In the genomic region with DNA sequence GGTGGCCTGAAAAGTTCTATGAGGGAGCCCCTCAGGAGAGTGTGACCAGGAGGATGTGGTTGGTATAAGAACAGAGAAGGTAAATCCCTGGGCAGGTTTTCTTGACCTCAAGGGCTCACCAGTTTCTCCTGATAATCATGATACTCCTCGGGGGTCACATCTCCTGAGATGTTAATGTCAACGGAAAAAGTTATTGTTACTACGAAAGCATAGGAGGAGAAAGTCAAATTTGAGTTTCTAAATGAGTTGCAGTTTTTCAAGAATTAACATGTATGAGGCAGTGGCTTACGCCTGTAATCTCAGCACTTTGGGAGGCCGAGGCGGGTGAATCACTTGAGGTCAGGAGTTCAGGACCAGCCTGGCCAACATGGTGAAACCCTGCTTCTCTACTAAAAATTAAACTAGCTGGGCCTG, we compare ENCODE assay signal across 13 cellular contexts. TPM values are rescaled to one million over a fixed set of nuclear protein-coding genes. Genes with fewer than 3 reads are reported as not detected.
DNase-seq lines count a peak whose midpoint lies in the region; ATAC-seq, FAIRE-seq and TF ChIP-seq lines count a peak whose summit lies in the region.
"Had no signal": no experiment of that assay in that cellular context is flagged by ENCODE, and none has a peak within 500 bp of the region (broad histone marks: within the 10 kb centered on the region; RNA-seq: fewer than 3 reads in every experiment).

No MANE protein-coding gene starts in this region.

- H3K9me3 Mint-ChIP-seq in activated T-helper 17 cell treated with anti-CD3 and anti-CD28 coated beads, Interleukin-2, amount 50 U/mL, for 72 hours = no peaks in the 10 kb centered on the region

- POLR2A ChIA-PET in HepG2 (lab: Yijun Ruan, JAX) = no interaction called here

- H3K36me3 ChIP-seq in HepG2 (replicated peaks in 1 of 2; ENCODE audit: control insufficient read depth in 1 of 2, insufficient read depth in 2 of 2, low read length in 2 of 2) (peaks cover 12 to 35% of the 10 kb centered on the region in 2 experiments), right lobe of liver (peaks cover 0 to 3% (median 0%) of the 10 kb centered on the region in 4 donors)

- FAIRE-seq in HepG2 (lab: Jason Lieb, UNC) = no peak
- FAIRE-seq: GM12891 had no signal

- no peak overlapping the region for H3K9ac ChIP-seq in HepG2 (ENCODE audit: insufficient read depth, low read depth, low read length)

- peaks cover 46% of the 10 kb centered on the region for H3K36me3 Mint-ChIP-seq in activated T-helper 17 cell treated with anti-CD3 and anti-CD28 coated beads, Interleukin-2, amount 50 U/mL, for 72 hours (ENCODE audit: low read depth)

- peak overlapping the region; percentile 73 for H3K4me3 Mint-ChIP-seq in activated T-helper 17 cell treated with anti-CD3 and anti-CD28 coated beads, Interleukin-2, amount 50 U/mL, for 72 hours

- no peaks in the 10 kb centered on the region for H3K9me3 ChIP-seq in HepG2 (ENCODE audit: low read length)
- H3K9me3 ChIP-seq in right lobe of liver = no peaks in the 10 kb centered on the region
- H3K9me3 ChIP-seq: gastrocnemius medialis, sigmoid colon had no signal

- intact Hi-C loops in HepG2 (cut with micrococcal nuclease; ENCODE audit: unreplicated experiment) = no loop called here
- intact Hi-C loops in right lobe of liver (cut with DNase I) = no loop called here

- TF ChIP-seq CTCF in HepG2 (CRISPR knock-in tag; IDR thresholded peaks at IDR 0.05) (no peak), right lobe of liver (IDR thresholded peaks at IDR 0.05) (no peak)

- in situ Hi-C loops in HepG2 (cut with HindIII; ENCODE audit: extremely low pct_ligation_motif_present, low pct_unique_long_range_greater_than_20kb) = no loop called here

- CTCF ChIA-PET in HepG2 (lab: Yijun Ruan, JAX; ENCODE audit: low intra/inter-chr PET ratio, low total read pairs) = no interaction called here

- TF ChIP-seq POLR2A in HepG2 (IDR thresholded peaks at IDR 0.05; ENCODE audit: insufficient read depth in 1 of 2, low read depth in 2 of 2, low read length in 2 of 2) (no peak; a peak in 1 of 4 replicates), right lobe of liver (IDR thresholded peaks at IDR 0.05) (no peak)

- H3K4me2 ChIP-seq in HepG2 (ENCODE audit: low read depth, low read length) = no peak overlapping the region

- no peak for ATAC-seq in HepG2
- ATAC-seq in right lobe of liver = no peak
- ATAC-seq in HG02981 (IDR thresholded peaks at IDR 0.05; ENCODE audit: unreplicated experiment) = peak; percentile 46
- peak; percentile 86 for ATAC-seq in activated T-helper 17 cell treated with anti-CD3 and anti-CD28 coated beads, Interleukin-2, amount 50 U/mL, for 72 hours (replicated peaks)
- peak; percentile 85 for ATAC-seq in stimulated activated naive CD8-positive, alpha-beta T cell treated with anti-CD3 and anti-CD28 coated beads, Interleukin-15, Interleukin-2, amounts not matched to agents 100 U/mL and 50 U/mL, for 24 hours

- no peak overlapping the region for H3K27ac ChIP-seq in HepG2 (ENCODE audit: extremely low read length, insufficient read depth, low read length)
- no peak overlapping the region for H3K27ac ChIP-seq in right lobe of liver

- H2AFZ ChIP-seq in HepG2 (ENCODE audit: low read length) = no peak overlapping the region

- peak overlapping the region; percentile 86 for H3K27ac Mint-ChIP-seq in activated T-helper 17 cell treated with anti-CD3 and anti-CD28 coated beads, Interleukin-2, amount 50 U/mL, for 72 hours

- no peaks in the 10 kb centered on the region for H4K20me1 ChIP-seq in HepG2 (ENCODE audit: insufficient read depth, low read length)

- H3K27me3 ChIP-seq in HepG2 (ENCODE audit: control insufficient read depth in 1 of 2, insufficient read depth in 2 of 2, low read length in 2 of 2) (0 out of 5 replicates have a peak, but pooled peaks cover 1 to 2% of the 10 kb centered on the region in 2 experiments), right lobe of liver (no peaks in the 10 kb centered on the region)
- H3K27me3 ChIP-seq: gastrocnemius medialis, sigmoid colon had no signal

- peaks cover 16% of the 10 kb centered on the region for H3K4me1 ChIP-seq in HepG2 (ENCODE audit: insufficient read depth, low read length)
- H3K4me1 ChIP-seq in right lobe of liver = peaks cover 0 to 3% (median 0%) of the 10 kb centered on the region in 4 donors

- H3K4me1 Mint-ChIP-seq in activated T-helper 17 cell treated with anti-CD3 and anti-CD28 coated beads, Interleukin-2, amount 50 U/mL, for 72 hours = peaks cover 29% of the 10 kb centered on the region

- no peak for DNase-seq in HepG2 (ENCODE audit: low spot score)
- DNase-seq in right lobe of liver = no peak
- peak; percentile 39 for DNase-seq in stimulated activated naive CD8-positive, alpha-beta T cell treated with anti-CD3 and anti-CD28 coated beads, Interleukin-15, Interleukin-2, amounts not matched to agents 100 U/mL and 50 U/mL, for 24 hours
- no peak for DNase-seq in Ammon's horn (ENCODE audit: low spot score)
- DNase-seq in globus pallidus (ENCODE audit: low spot score) = no peak
- DNase-seq in NCI-H526 treated with DMSO at 0.1 percent for 48 hours (lab: John Stamatoyannopoulos, UW) = no peak
- DNase-seq: central memory CD4-positive, alpha-beta T cell; gastrocnemius medialis; mammary epithelial cell; sigmoid colon had no signal

- H3K4me3 ChIP-seq in HepG2 (replicated peaks in 1 of 3; ENCODE audit: insufficient read depth in 1 of 3, low read depth in 2 of 3, low read length in 3 of 3) (no peak overlapping the region), right lobe of liver (no peak overlapping the region)
- H3K4me3 ChIP-seq: gastrocnemius medialis, sigmoid colon had no signal

- TF ChIP-seq EP300 in HepG2 (IDR thresholded peaks at IDR 0.05; ENCODE audit: low read depth in 2 of 2, low read length in 2 of 2) = no peak
- TF ChIP-seq EP300 in HepG2 (CRISPR knock-in tag; IDR thresholded peaks at IDR 0.05; ENCODE audit: borderline replicate concordance) = no peak

- H3K27me3 Mint-ChIP-seq in activated T-helper 17 cell treated with anti-CD3 and anti-CD28 coated beads, Interleukin-2, amount 50 U/mL, for 72 hours = no peaks in the 10 kb centered on the region

- no TSS peak for BruUV-seq in HepG2 (replicated peaks; lab: Mats Ljungman, UMichigan)

- no peak for TF ChIP-seq RAD21 in HepG2 (CRISPR knock-in tag; IDR thresholded peaks at IDR 0.05)

- WGBS in HepG2 (ENCODE audit: low lambda C conversion rate) = 93% methylated on average over 6 of the region's 6 CpGs
- 80% methylated on average over 6 of the region's 6 CpGs for WGBS in right lobe of liver (ENCODE audit: insufficient coverage, low coverage, low lambda C conversion rate, missing lambda C conversion rate)

- H3K79me2 ChIP-seq in HepG2 (ENCODE audit: insufficient read depth, low read length) = peaks cover 13% of the 10 kb centered on the region

RNA-seq across cellular contexts. Expression of gene MGME1, which starts 23.4 kb away (rescaled TPM):
- total RNA-seq in HepG2 (2016; rRNA removed; fragmentation: Illumina TruSeq; extraction: Trizol) = 66.6 and 79.5 TPM in 2 replicates
- 15.1 and 18.2 TPM in 2 replicates for total RNA-seq in HepG2 (2016; cell fraction: cytosol; rRNA removed; fragmentation: Illumina TruSeq; extraction: Trizol; ENCODE audit: low read depth)
- 62.8 and 78.1 TPM in 2 replicates for total RNA-seq in HepG2 (2016; cell fraction: insoluble cytoplasmic fraction; rRNA removed; fragmentation: Illumina TruSeq; extraction: Trizol)
- 41.7 and 44.4 TPM in 2 replicates for total RNA-seq in HepG2 (2016; cell fraction: membrane; rRNA removed; fragmentation: Illumina TruSeq; extraction: Trizol)
- total RNA-seq in HepG2 (2016; cell fraction: nucleus; rRNA removed; fragmentation: Illumina TruSeq; extraction: Trizol) = 67.8 and 71.1 TPM in 2 replicates
- 24.8 and 36.7 TPM in 2 replicates for polyA plus RNA-seq in HepG2 (2011; rRNA removed)
- polyA plus RNA-seq in HepG2 (2011; cell fraction: cytosol; rRNA removed) = 17.2 and 20.9 TPM in 2 replicates
- 18.4 and 19.3 TPM in 2 replicates for polyA plus RNA-seq in HepG2 (2011; cell fraction: nucleus; rRNA removed)
- polyA plus RNA-seq in HepG2 (2012) = 31.5 and 47.5 TPM in 2 replicates
- 14.4 and 14.8 TPM in 2 replicates for polyA plus RNA-seq in HepG2 (2016; cell fraction: cytosol; fragmentation: Illumina TruSeq; extraction: Trizol; ENCODE audit: low read depth)
- 84.4 and 86.8 TPM in 2 replicates for polyA plus RNA-seq in HepG2 (2016; cell fraction: insoluble cytoplasmic fraction; fragmentation: Illumina TruSeq; extraction: Trizol; ENCODE audit: low read depth)
- 29.4 and 31.2 TPM in 2 replicates for polyA plus RNA-seq in HepG2 (2016; cell fraction: membrane; fragmentation: Illumina TruSeq; extraction: Trizol; ENCODE audit: low read depth)
- 117 TPM in 2 replicates for polyA plus RNA-seq in HepG2 (2016; cell fraction: nucleus; fragmentation: Illumina TruSeq; extraction: Trizol; ENCODE audit: insufficient read depth, low read depth)
- polyA minus RNA-seq in HepG2 (2011; rRNA and poly(A)+ RNA removed; ENCODE audit: low replicate concordance) = 14.2 and 14.9 TPM in 2 replicates
- polyA minus RNA-seq in HepG2 (2011; cell fraction: cytosol; rRNA and poly(A)+ RNA removed) = 30.8 and 31.4 TPM in 2 replicates
- 48.9 and 53.8 TPM in 2 replicates for polyA minus RNA-seq in HepG2 (2011; cell fraction: nucleus; rRNA and poly(A)+ RNA removed)
- total RNA-seq in right lobe of liver = 1 to 10 TPM; 6.0 to 8.4 (median 7.5) TPM
- total RNA-seq in activated T-helper 17 cell treated with anti-CD3 and anti-CD28 coated beads, Interleukin-2, amount 50 U/mL, for 72 hours = 10 to 100 TPM; 24.2 to 33.2 TPM

RNA-seq across cellular contexts. Expression of gene SNX5, which starts 23.6 kb away (rescaled TPM):
- total RNA-seq in HepG2 (2016; rRNA removed; fragmentation: Illumina TruSeq; extraction: Trizol) (1,040 and 1,306 TPM in 2 replicates), right lobe of liver (10 to 100 TPM; 32.6 to 74.5 (median 46.0) TPM)
- 667 and 747 TPM in 2 replicates for total RNA-seq in HepG2 (2016; cell fraction: cytosol; rRNA removed; fragmentation: Illumina TruSeq; extraction: Trizol; ENCODE audit: low read depth)
- total RNA-seq in HepG2 (2016; cell fraction: insoluble cytoplasmic fraction; rRNA removed; fragmentation: Illumina TruSeq; extraction: Trizol) = 1,050 and 1,299 TPM in 2 replicates
- 1,275 and 1,485 TPM in 2 replicates for total RNA-seq in HepG2 (2016; cell fraction: membrane; rRNA removed; fragmentation: Illumina TruSeq; extraction: Trizol)
- 908 and 989 TPM in 2 replicates for total RNA-seq in HepG2 (2016; cell fraction: nucleus; rRNA removed; fragmentation: Illumina TruSeq; extraction: Trizol)
- polyA plus RNA-seq in HepG2 (2011; rRNA removed) = 448 and 664 TPM in 2 replicates
- polyA plus RNA-seq in HepG2 (2011; cell fraction: cytosol; rRNA removed) = 385 and 413 TPM in 2 replicates
- 462 and 532 TPM in 2 replicates for polyA plus RNA-seq in HepG2 (2011; cell fraction: nucleus; rRNA removed)
- 554 and 823 TPM in 2 replicates for polyA plus RNA-seq in HepG2 (2012)
- polyA plus RNA-seq in HepG2 (2016; cell fraction: cytosol; fragmentation: Illumina TruSeq; extraction: Trizol; ENCODE audit: low read depth) = 567 and 609 TPM in 2 replicates
- 1,268 and 1,299 TPM in 2 replicates for polyA plus RNA-seq in HepG2 (2016; cell fraction: insoluble cytoplasmic fraction; fragmentation: Illumina TruSeq; extraction: Trizol; ENCODE audit: low read depth)
- polyA plus RNA-seq in HepG2 (2016; cell fraction: membrane; fragmentation: Illumina TruSeq; extraction: Trizol; ENCODE audit: low read depth) = 1,062 and 1,196 TPM in 2 replicates
- 1,466 and 1,524 TPM in 2 replicates for polyA plus RNA-seq in HepG2 (2016; cell fraction: nucleus; fragmentation: Illumina TruSeq; extraction: Trizol; ENCODE audit: insufficient read depth, low read depth)
- 79.2 and 575 TPM in 2 replicates for polyA minus RNA-seq in HepG2 (2011; rRNA and poly(A)+ RNA removed; ENCODE audit: low replicate concordance)
- polyA minus RNA-seq in HepG2 (2011; cell fraction: cytosol; rRNA and poly(A)+ RNA removed) = 326 and 349 TPM in 2 replicates
- polyA minus RNA-seq in HepG2 (2011; cell fraction: nucleus; rRNA and poly(A)+ RNA removed) = 855 and 898 TPM in 2 replicates
- 100 to 1,000 TPM; 175 to 201 TPM for total RNA-seq in activated T-helper 17 cell treated with anti-CD3 and anti-CD28 coated beads, Interleukin-2, amount 50 U/mL, for 72 hours

Comparison
In these comparisons a context has a peak if more than half of its experiments do, and no peak if none do; other contexts are left out.
1. ATAC-seq: peak in HG02981 (single experiment), activated T-helper 17 cell treated with anti-CD3 and anti-CD28 coated beads, Interleukin-2, amount 50 U/mL, for 72 hours (single experiment) and stimulated activated naive CD8-positive, alpha-beta T cell treated with anti-CD3 and anti-CD28 coated beads, Interleukin-15, Interleukin-2, amounts not matched to agents 100 U/mL and 50 U/mL, for 24 hours (single experiment); none in HepG2 (single experiment) and right lobe of liver (0 of 4).